21 cellular contexts compared by ENCODE assay signal in genomic region chr11:130832571-130833432, GRCh38.
A peak's percentile ranks its signal among the peaks of the same experiment; 100 is the strongest.
DNase-seq lines count a peak whose midpoint lies in the region; ATAC-seq, FAIRE-seq and TF ChIP-seq lines count a peak whose summit lies in the region.
"Had no signal": no experiment of that assay in that cellular context is flagged by ENCODE, and none has a peak within 500 bp of the region (broad histone marks: within the 10 kb centered on the region; RNA-seq: fewer than 3 reads in every experiment).

No MANE protein-coding gene starts in this region.

- intact Hi-C loops in lower lobe of right lung (cut with DNase I), result no loop called here

- no peak overlapping the region for H3K27ac ChIP-seq in lower lobe of right lung
- H3K27ac ChIP-seq: adrenal gland, heart right ventricle, SJSA1 had no signal

- no peak for TF ChIP-seq CTCF in lower lobe of right lung (IDR thresholded peaks at IDR 0.05)

- H3K4me3 ChIP-seq in adipocyte (ENCODE audit: low read length), result no peak overlapping the region
- no peak overlapping the region for H3K4me3 ChIP-seq in skeletal muscle satellite cell (ENCODE audit: low read length)
- H3K4me3 ChIP-seq in lower lobe of right lung, result no peak overlapping the region
- H3K4me3 ChIP-seq: adrenal gland, heart right ventricle, SJSA1 had no signal

- DNase-seq in GM12892 (ENCODE audit: insufficient read length) (no peak), adipocyte (ENCODE audit: low read depth) (peak; percentile 64), fibroblast of peridontal ligament (ENCODE audit: extremely low read depth) (peak; percentile 76), lower lobe of right lung (no peak)
- DNase-seq: activated gamma-delta T cell treated with Interleukin-2 at 50 U/mL for 16 hours; activated T-cell treated with anti-CD3 and anti-CD28 coated beads, Interleukin-2, amount 50 U/mL, for 1 hour; adrenal gland; heart right ventricle; KG1; naive thymus-derived CD8-positive, alpha-beta T cell; NCI-H524 treated with DMSO at 0.1 percent for 48 hours; stimulated activated CD4-positive, alpha-beta T cell treated with anti-CD3 and anti-CD28 coated beads, Interleukin-4, amount 100 ng/mL, for 1 hour; stimulated activated naive B cell treated with anti-CD40 and anti-IgM and Interleukin-4, amounts not matched to agents 10 μg/mL and 1 μg/mL and 100 μg/mL, for 72 hours had no signal

- ATAC-seq in lower lobe of right lung, result no peak
- no peak for ATAC-seq in GM19452 (IDR thresholded peaks at IDR 0.05; ENCODE audit: unreplicated experiment)
- ATAC-seq in GM21528 (IDR thresholded peaks at IDR 0.05; ENCODE audit: low FRiP score, unreplicated experiment), result no peak
- ATAC-seq: heart right ventricle; naive thymus-derived CD8-positive, alpha-beta T cell; stimulated activated naive B cell treated with anti-CD40 and anti-IgM and Interleukin-4, amounts not matched to agents 10 μg/mL and 1 μg/mL and 100 μg/mL, for 72 hours had no signal

- no peak for TF ChIP-seq POLR2A in GM12892 (IDR thresholded peaks at IDR 0.05; ENCODE audit: low read depth, low read length)

- H3K27me3 ChIP-seq in adipocyte (replicated peaks; ENCODE audit: control insufficient read depth, insufficient read depth, low read length), result no peaks in the 10 kb centered on the region
- no peaks in the 10 kb centered on the region for H3K27me3 ChIP-seq in skeletal muscle satellite cell (ENCODE audit: control insufficient read depth, insufficient read depth, low read length)
- H3K27me3 ChIP-seq in lower lobe of right lung (ENCODE audit: low read depth), result no peaks in the 10 kb centered on the region
- H3K27me3 ChIP-seq: adrenal gland, heart right ventricle, SJSA1 had no signal

- H3K9ac ChIP-seq in adipocyte (ENCODE audit: low read length), result no peak overlapping the region
- no peak overlapping the region for H3K9ac ChIP-seq in skeletal muscle satellite cell (ENCODE audit: low read depth, low read length)

- H3K4me1 ChIP-seq in adipocyte (ENCODE audit: control insufficient read depth, insufficient read depth, low read length) (peaks cover 31% of the 10 kb centered on the region), skeletal muscle satellite cell (ENCODE audit: control insufficient read depth, insufficient read depth, low read length) (peaks cover 39% of the 10 kb centered on the region), lower lobe of right lung (peaks cover 6% of the 10 kb centered on the region)
- H3K4me1 ChIP-seq: adrenal gland had no signal

- peak overlapping the region; percentile 8 for H3K4me2 ChIP-seq in skeletal muscle satellite cell (ENCODE audit: low read length)

- H3K36me3 ChIP-seq in adipocyte (ENCODE audit: control insufficient read depth, insufficient read depth, low read length, severe bottlenecking), result no peaks in the 10 kb centered on the region
- H3K36me3 ChIP-seq in skeletal muscle satellite cell (ENCODE audit: insufficient read depth, low read length), result no peaks in the 10 kb centered on the region
- H3K36me3 ChIP-seq in lower lobe of right lung, result no peaks in the 10 kb centered on the region
- H3K36me3 ChIP-seq: adrenal gland, heart right ventricle, SJSA1 had no signal

- FAIRE-seq in GM12892 (lab: Jason Lieb, UNC), result peak; percentile 53
- FAIRE-seq: D721Med, H1, HTR-8/SVneo, urothelium cell line had no signal

- H3K9me3 ChIP-seq in adipocyte (ENCODE audit: control insufficient read depth, low read length) (no peaks in the 10 kb centered on the region), skeletal muscle satellite cell (replicated peaks; ENCODE audit: low read length) (no peaks in the 10 kb centered on the region), lower lobe of right lung (no peaks in the 10 kb centered on the region)
- H3K9me3 ChIP-seq: SJSA1 had no signal

Comparison
In these comparisons a context has a peak if more than half of its experiments do, and no peak if none do; other contexts are left out.
1. DNase-seq: peak in adipocyte (single experiment) and fibroblast of peridontal ligament (single experiment); none in GM12892 (single experiment) and lower lobe of right lung (single experiment).